In genomic region chr11:63518548-63518947, GRCh38 we compare ENCODE assay signal across 1 cellular context.
TF ChIP-seq lines count a peak whose summit lies in the region.

No MANE protein-coding gene starts in this region.

TF ChIP-seq in IMR-90, 13 proteins besides CTCF, POLR2A, EP300 and RAD21:
- TF ChIP-seq RFX5 (IDR thresholded peaks at IDR 0.05; ENCODE audit: low read depth, low read length) = no peak
- 0 out of 2 replicates have a peak, but pooled peaks have one; percentile 2 for TF ChIP-seq MAFK (IDR thresholded peaks at IDR 0.05; ENCODE audit: low read depth, low read length)
